Comparison of ENCODE assay signal across 8 cellular contexts in the genomic region with DNA sequence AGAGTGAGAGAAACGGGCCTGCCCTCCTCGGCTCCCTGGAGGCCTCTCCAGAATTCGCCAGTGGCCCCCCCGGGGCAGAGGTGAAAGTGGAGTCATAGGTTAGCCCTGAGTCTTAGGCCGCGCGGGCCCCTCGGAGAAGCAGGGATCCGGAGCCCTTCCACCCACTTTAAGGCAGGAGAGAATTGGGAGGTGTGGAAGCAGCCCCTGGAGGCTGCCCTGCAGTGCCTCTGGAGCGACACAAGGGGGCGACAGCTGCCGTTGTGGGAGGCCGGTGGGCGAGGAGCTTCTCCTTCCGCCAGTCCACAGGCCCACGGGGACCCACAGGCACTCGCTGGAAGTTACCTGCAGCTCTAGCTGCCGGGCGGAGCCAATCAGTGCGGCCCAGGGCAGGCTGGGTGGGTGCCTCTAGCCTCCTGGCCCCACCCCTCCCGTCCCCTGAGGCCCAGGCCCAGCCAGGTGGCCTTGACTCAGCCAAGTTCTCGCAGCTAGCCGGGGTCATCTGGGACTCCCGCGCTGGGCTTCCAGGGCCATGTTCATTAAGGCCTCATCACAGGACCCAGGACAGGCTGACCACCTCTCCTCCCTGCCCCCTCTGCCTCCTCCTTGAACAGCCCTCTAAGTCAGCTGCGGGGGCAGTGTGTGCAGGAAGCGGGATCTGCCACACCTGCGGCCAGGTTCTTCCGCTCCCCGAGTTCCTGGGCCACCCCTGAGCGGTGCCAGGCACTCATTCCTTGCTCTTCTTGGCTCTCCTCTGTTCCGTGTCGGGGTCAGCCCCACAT. TPM values are rescaled to one million over a fixed set of nuclear protein-coding genes. Genes with fewer than 3 reads are reported as not detected.
DNase-seq lines count a peak whose midpoint lies in the region; TF ChIP-seq lines count a peak whose summit lies in the region.

No MANE protein-coding gene starts in this region.

- WGBS in thymus, result 77% methylated on average over 33 of the region's 33 CpGs

- H3K4me3 Mint-ChIP-seq in CD8-positive, alpha-beta memory T cell, result peak overlapping the region; percentile 80 to 98 (median 92)
- H3K4me3 Mint-ChIP-seq in endothelial cell (ENCODE audit: unreplicated experiment) (no peak overlapping the region), neural crest cell (no peak overlapping the region)

- H3K27ac ChIP-seq in CD8-positive, alpha-beta memory T cell (ENCODE audit: low read depth, low read length), result peak overlapping the region; percentile 49
- H3K27ac ChIP-seq in thymus (ENCODE audit: low read depth), result peak overlapping the region; percentile 68

- H3K4me1 ChIP-seq in CD8-positive, alpha-beta memory T cell (ENCODE audit: insufficient read depth, low read length), result peaks cover 74% of the 10 kb centered on the region
- H3K4me1 ChIP-seq in thymus (ENCODE audit: control insufficient read depth, insufficient read depth, low read length), result peaks cover 48% of the 10 kb centered on the region

- no peaks in the 10 kb centered on the region for H3K9me3 ChIP-seq in CD8-positive, alpha-beta memory T cell (ENCODE audit: low read length)
- H3K9me3 ChIP-seq in thymus (ENCODE audit: control insufficient read depth), result no peaks in the 10 kb centered on the region

- CTCF ChIA-PET in CD8-positive, alpha-beta memory T cell (lab: Charles Lee), result interaction anchor here (0.6 to 18.1 kb wide), 20 partner anchors 8 to 349 kb away, joined by 3 to 358 read pairs (median 4); a partner anchor contains a TSS

- POLR2A ChIA-PET in CD8-positive, alpha-beta memory T cell (lab: Charles Lee), result interaction anchor here (0.6 to 1.7 kb wide), 4 partner anchors 8 to 28 kb away, joined by 3 to 12 read pairs (median 7); no protein-coding TSS in a partner anchor

- H3K27me3 Mint-ChIP-seq in CD8-positive, alpha-beta memory T cell, result no peaks in the 10 kb centered on the region
- H3K27me3 Mint-ChIP-seq in endothelial cell (ENCODE audit: unreplicated experiment), result peaks cover 17% of the 10 kb centered on the region
- H3K27me3 Mint-ChIP-seq in neural crest cell (ENCODE audit: low read depth), result no peaks in the 10 kb centered on the region

- H3K27me3 ChIP-seq in CD8-positive, alpha-beta memory T cell (ENCODE audit: insufficient read depth, low read length, poor library complexity, severe bottlenecking), result no peaks in the 10 kb centered on the region
- H3K27me3 ChIP-seq in thymus (ENCODE audit: control insufficient read depth, insufficient read depth), result no peaks in the 10 kb centered on the region

- peak overlapping the region; percentile 66 for H3K4me3 ChIP-seq in CD8-positive, alpha-beta memory T cell (ENCODE audit: low read length)
- no peak overlapping the region for H3K4me3 ChIP-seq in thymus (ENCODE audit: low read length)

- peaks cover 0 to 48% (median 0%) of the 10 kb centered on the region in 3 donors for H3K36me3 Mint-ChIP-seq in CD8-positive, alpha-beta memory T cell
- H3K36me3 Mint-ChIP-seq in endothelial cell (ENCODE audit: low read depth, unreplicated experiment) (peaks cover 7% of the 10 kb centered on the region), neural crest cell (ENCODE audit: low read depth) (no peaks in the 10 kb centered on the region)

- peaks cover 5% of the 10 kb centered on the region for H3K36me3 ChIP-seq in CD8-positive, alpha-beta memory T cell (ENCODE audit: insufficient read depth, low read length)
- H3K36me3 ChIP-seq in thymus (ENCODE audit: control insufficient read depth, insufficient read depth), result peaks cover 20% of the 10 kb centered on the region

- TF ChIP-seq CTCF in endothelial cell (IDR thresholded peaks at IDR 0.05; ENCODE audit: unreplicated experiment) (peak; percentile 91), neural crest cell (conservative IDR thresholded peaks at IDR 0.05) (peak; percentile 83)

- DNase-seq in CD8-positive, alpha-beta memory T cell, result peak; percentile 74 to 88 (median 78)
- DNase-seq in NAMALWA (ENCODE audit: low spot score) (peak; percentile 53), endothelial cell (ENCODE audit: low spot score) (peak; percentile 80), neural crest cell (ENCODE audit: low read depth, low spot score) (peak; percentile 72), NCI-H1105 (lab: John Stamatoyannopoulos, UW) (no peak), NCI-H2107 treated with DMSO at 0.1 percent for 48 hours (lab: John Stamatoyannopoulos, UW; ENCODE audit: unreplicated experiment) (no peak)
- peak; percentile 78 for DNase-seq in activated CD8-positive, alpha-beta memory T cell treated with anti-CD3 and anti-CD28 coated beads, Interleukin-2, amount 50 U/mL, for 4 hours

- no peaks in the 10 kb centered on the region for H3K9me3 Mint-ChIP-seq in CD8-positive, alpha-beta memory T cell
- no peaks in the 10 kb centered on the region for H3K9me3 Mint-ChIP-seq in endothelial cell (ENCODE audit: unreplicated experiment)
- no peaks in the 10 kb centered on the region for H3K9me3 Mint-ChIP-seq in neural crest cell

- H3K27ac Mint-ChIP-seq in CD8-positive, alpha-beta memory T cell, result peak overlapping the region; percentile 87 to 98 (median 92)
- H3K27ac Mint-ChIP-seq in endothelial cell (ENCODE audit: unreplicated experiment) (no peak overlapping the region), neural crest cell (ENCODE audit: unreplicated experiment) (no peak overlapping the region)

- peaks cover 75 to 83% (median 80%) of the 10 kb centered on the region in 3 donors for H3K4me1 Mint-ChIP-seq in CD8-positive, alpha-beta memory T cell
- H3K4me1 Mint-ChIP-seq in endothelial cell (ENCODE audit: unreplicated experiment), result peaks cover 31% of the 10 kb centered on the region
- H3K4me1 Mint-ChIP-seq in neural crest cell, result peaks cover 36% of the 10 kb centered on the region

RNA-seq across cellular contexts. Expression of a gene that starts 5.0 kb away (rescaled TPM):
- 10 to 100 TPM; 85.8 to 87.2 TPM for total RNA-seq in CD8-positive, alpha-beta memory T cell
- 87.4 TPM for polyA plus RNA-seq in CD8-positive, alpha-beta memory T cell
- total RNA-seq in endothelial cell (ENCODE audit: unreplicated experiment) (127 TPM), neural crest cell (54.4 and 60.1 TPM in 2 replicates)
- polyA plus RNA-seq in thymus, result 139 TPM

RNA-seq across cellular contexts. Expression of a gene that starts 29.2 kb away (rescaled TPM):
- 1 to 10 TPM; 1.1 to 1.2 TPM for total RNA-seq in CD8-positive, alpha-beta memory T cell
- 0.97 TPM for polyA plus RNA-seq in CD8-positive, alpha-beta memory T cell
- total RNA-seq in endothelial cell (ENCODE audit: unreplicated experiment) (553 TPM), neural crest cell (781 and 821 TPM in 2 replicates)
- 150 TPM for polyA plus RNA-seq in thymus

RNA-seq across cellular contexts. Expression of a gene that starts 39.3 kb away (rescaled TPM):
- not detected for total RNA-seq in CD8-positive, alpha-beta memory T cell
- polyA plus RNA-seq in CD8-positive, alpha-beta memory T cell, result 0.63 TPM
- total RNA-seq in endothelial cell (ENCODE audit: unreplicated experiment), result not detected
- total RNA-seq in neural crest cell, result 0.37 and 0.39 TPM in 2 replicates
- polyA plus RNA-seq in thymus, result 0.23 TPM

Comparison
In these comparisons a context has a peak if more than half of its experiments do, and no peak if none do; other contexts are left out.
1. DNase-seq: peak in CD8-positive, alpha-beta memory T cell (5 of 5), NAMALWA (single experiment), activated CD8-positive, alpha-beta memory T cell treated with anti-CD3 and anti-CD28 coated beads, Interleukin-2, amount 50 U/mL, for 4 hours (single experiment), endothelial cell (single experiment) and neural crest cell (single experiment); none in NCI-H1105 (single experiment) and NCI-H2107 treated with DMSO at 0.1 percent for 48 hours (single experiment).
2. H3K27ac Mint-ChIP-seq: peak in CD8-positive, alpha-beta memory T cell (8 of 8); none in endothelial cell (single experiment) and neural crest cell (single experiment).
3. H3K4me3 Mint-ChIP-seq: peak in CD8-positive, alpha-beta memory T cell (7 of 7); none in endothelial cell (single experiment) and neural crest cell (single experiment).
4. RNA of a gene that starts 29.2 kb away (total RNA-seq): 781 to 821 TPM in neural crest cell and 553 TPM in endothelial cell (single experiment); 1.1 to 1.2 TPM in CD8-positive, alpha-beta memory T cell; every median in the first group is over 100 times any median in the second.